Comparison of ENCODE assay signal across 8 cellular contexts in the genomic region with DNA sequence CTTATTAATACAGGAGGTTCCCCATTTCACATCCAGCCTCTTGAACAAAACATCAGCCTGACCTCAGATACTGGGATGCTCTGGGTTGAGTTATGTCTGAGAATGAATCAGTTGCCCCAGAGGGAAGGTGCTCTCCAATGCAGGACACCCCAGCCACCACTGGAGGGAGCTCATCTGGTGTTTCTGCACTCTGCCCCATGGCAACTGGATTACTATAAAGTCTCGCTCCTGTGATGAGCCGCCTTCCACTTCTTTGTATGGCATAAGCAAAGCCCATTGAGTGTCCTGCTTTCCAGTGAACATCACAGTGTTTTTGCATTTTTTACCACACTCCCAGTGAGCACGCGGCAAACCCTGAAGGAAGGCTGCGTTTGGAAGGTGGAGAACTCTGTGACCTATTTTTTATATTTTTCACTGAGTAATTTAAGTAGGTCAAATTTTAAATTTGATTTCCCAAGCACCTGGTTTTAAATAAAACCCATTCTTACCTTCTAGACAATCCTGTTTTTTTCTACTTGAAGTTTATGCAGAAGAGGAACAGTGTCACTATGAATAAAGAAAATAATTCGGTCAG.
DNase-seq lines count a peak whose midpoint lies in the region; ATAC-seq and TF ChIP-seq lines count a peak whose summit lies in the region.

No MANE protein-coding gene starts in this region.

- peak; percentile 73 for TF ChIP-seq CTCF in DND-41 (IDR thresholded peaks at IDR 0.05; ENCODE audit: borderline replicate concordance, extremely low read depth, low read length, poor library complexity, severe bottlenecking)
- TF ChIP-seq CTCF in heart left ventricle (IDR thresholded peaks at IDR 0.05): peak; percentile 31 to 66 (median 52)

- ATAC-seq in DND-41 (ENCODE audit: insufficient read depth, low read depth) (peak; percentile 72), GM19351 (IDR thresholded peaks at IDR 0.05; ENCODE audit: unreplicated experiment) (peak; percentile 97), HG03159 (IDR thresholded peaks at IDR 0.05; ENCODE audit: unreplicated experiment) (peak; percentile 91), heart left ventricle (peak; percentile 52 to 78 (median 64))
- ATAC-seq in activated CD8-positive, alpha-beta memory T cell treated with anti-CD3 and anti-CD28 coated beads, Interleukin-2, amount 10 ng/mL, durations not matched to agents 7 days and 5 days: peak; percentile 47

- H3K27me3 ChIP-seq in DND-41 (ENCODE audit: insufficient read depth, low read length, poor library complexity) (peaks cover 13% of the 10 kb centered on the region), heart left ventricle (no peaks in the 10 kb centered on the region)

- no peaks in the 10 kb centered on the region for H3K79me2 ChIP-seq in DND-41 (ENCODE audit: insufficient read depth, low read length)

- CTCF ChIA-PET in activated CD8-positive, alpha-beta memory T cell treated with anti-CD3 and anti-CD28 coated beads, Interleukin-2, amount 10 ng/mL, durations not matched to agents 7 days and 5 days (lab: Charles Lee): interaction anchor here (1.8 kb wide), 1 partner anchor 105 kb away, joined by 10 read pairs; no protein-coding TSS in a partner anchor

- no peak overlapping the region for H3K27ac ChIP-seq in DND-41 (ENCODE audit: low read length)
- H3K27ac ChIP-seq in heart left ventricle: no peak overlapping the region

- peaks cover 6% of the 10 kb centered on the region for H3K27me3 Mint-ChIP-seq in activated CD8-positive, alpha-beta memory T cell treated with anti-CD3 and anti-CD28 coated beads, Interleukin-2, amount 10 ng/mL, durations not matched to agents 7 days and 5 days

- H3K4me1 ChIP-seq in DND-41 (ENCODE audit: insufficient read depth, low read length): no peaks in the 10 kb centered on the region; the same call in 1 of the 2 replicates
- peaks cover 0 to 12% (median 0%) of the 10 kb centered on the region in 12 donors for H3K4me1 ChIP-seq in heart left ventricle

- H3K4me3 Mint-ChIP-seq in activated CD8-positive, alpha-beta memory T cell treated with anti-CD3 and anti-CD28 coated beads, Interleukin-2, amount 10 ng/mL, durations not matched to agents 7 days and 5 days: no peak overlapping the region

- H3K4me1 Mint-ChIP-seq in activated CD8-positive, alpha-beta memory T cell treated with anti-CD3 and anti-CD28 coated beads, Interleukin-2, amount 10 ng/mL, durations not matched to agents 7 days and 5 days: no peaks in the 10 kb centered on the region

- no peaks in the 10 kb centered on the region for H4K20me1 ChIP-seq in DND-41 (ENCODE audit: insufficient read depth, low read length)

- DNase-seq in DND-41 (peak; percentile 41), NCI-H526 treated with DMSO at 0.1 percent for 48 hours (lab: John Stamatoyannopoulos, UW) (peak; percentile 55), heart left ventricle (peak in 1 of 5 donors; percentile 46), retina (no peak)
- peak; percentile 54 for DNase-seq in activated CD8-positive, alpha-beta memory T cell treated with anti-CD3 and anti-CD28 coated beads, Interleukin-2, amount 10 ng/mL, durations not matched to agents 7 days and 5 days
- DNase-seq in stimulated activated CD4-positive, alpha-beta T cell treated with anti-CD3 and anti-CD28 coated beads, Interleukin-2, amount 100 ng/mL, for 24 hours: peak; percentile 31 to 52

- WGBS in heart left ventricle, 4 donors: 71 to 81% (median 74%) methylated on average over 6 of the region's 6 CpGs

- H3K36me3 ChIP-seq in DND-41 (ENCODE audit: insufficient read depth, low read length) (no peaks in the 10 kb centered on the region), heart left ventricle (peaks cover 0 to 30% (median 0%) of the 10 kb centered on the region in 9 donors)

- H3K4me3 ChIP-seq in DND-41 (ENCODE audit: low read depth in 1 of 2, low read length in 2 of 2) (no peak overlapping the region), heart left ventricle (no peak overlapping the region)

- no peak overlapping the region for H2AFZ ChIP-seq in DND-41 (ENCODE audit: low read depth, low read length)

- no peak for TF ChIP-seq POLR2A in heart left ventricle (IDR thresholded peaks at IDR 0.05)

- intact Hi-C loops in heart left ventricle (cut with DNase I): loop anchor here in 5 of 10 donors (5.0 to 10.0 kb wide), 2 partner anchors 100 to 103 kb away; no protein-coding TSS in a partner anchor

- H3K9me3 Mint-ChIP-seq in activated CD8-positive, alpha-beta memory T cell treated with anti-CD3 and anti-CD28 coated beads, Interleukin-2, amount 10 ng/mL, durations not matched to agents 7 days and 5 days (ENCODE audit: low read depth): no peaks in the 10 kb centered on the region

- no peak overlapping the region for H3K4me2 ChIP-seq in DND-41 (ENCODE audit: insufficient read depth, low read length)

- no peak overlapping the region for H3K9ac ChIP-seq in DND-41 (ENCODE audit: low read depth, low read length)

- H3K36me3 Mint-ChIP-seq in activated CD8-positive, alpha-beta memory T cell treated with anti-CD3 and anti-CD28 coated beads, Interleukin-2, amount 10 ng/mL, durations not matched to agents 7 days and 5 days: no peaks in the 10 kb centered on the region

- H3K27ac Mint-ChIP-seq in activated CD8-positive, alpha-beta memory T cell treated with anti-CD3 and anti-CD28 coated beads, Interleukin-2, amount 10 ng/mL, durations not matched to agents 7 days and 5 days: no peak overlapping the region

- H3K9me3 ChIP-seq in DND-41 (ENCODE audit: insufficient read depth, low read length, severe bottlenecking): no peaks in the 10 kb centered on the region
- H3K9me3 ChIP-seq in heart left ventricle: no peaks in the 10 kb centered on the region

Comparison
In these comparisons a context has a peak if more than half of its experiments do, and no peak if none do; other contexts are left out.
1. ATAC-seq: peak in every context shown above with its lines; median percentile 97 in GM19351; 91 in HG03159; 72 in DND-41; 64 in heart left ventricle; 47 in activated CD8-positive, alpha-beta memory T cell treated with anti-CD3 and anti-CD28 coated beads, Interleukin-2, amount 10 ng/mL, durations not matched to agents 7 days and 5 days.